13 cellular contexts compared by ENCODE assay signal in genomic region chr10:7354330-7355047, GRCh38. TPM values are rescaled to one million over a fixed set of nuclear protein-coding genes. Genes with fewer than 3 reads are reported as not detected.
A peak's percentile ranks its signal among the peaks of the same experiment; 100 is the strongest.
DNase-seq lines count a peak whose midpoint lies in the region; ATAC-seq and TF ChIP-seq lines count a peak whose summit lies in the region.
"Had no signal": no experiment of that assay in that cellular context is flagged by ENCODE, and none has a peak within 500 bp of the region (broad histone marks: within the 10 kb centered on the region; RNA-seq: fewer than 3 reads in every experiment).

No MANE protein-coding gene starts in this region.

- peak overlapping the region; percentile 78 for H3K27ac ChIP-seq in PC-3 (ENCODE audit: low read length)
- H3K27ac ChIP-seq in CD8-positive, alpha-beta T cell (ENCODE audit: low read depth, low read length) = no peak overlapping the region

- H3K4me3 Mint-ChIP-seq in activated T-cell treated with anti-CD3 and anti-CD28 coated beads, Interleukin-2, amount 50 U/mL, for 4 hours = no peak overlapping the region
- H3K4me3 Mint-ChIP-seq in CD8-positive, alpha-beta T cell = no peak overlapping the region
- H3K4me3 Mint-ChIP-seq: B cell had no signal

- peak overlapping the region; percentile 50 for H3K9ac ChIP-seq in PC-3 (ENCODE audit: low read length)

- no peaks in the 10 kb centered on the region for H3K27me3 ChIP-seq in PC-3 (ENCODE audit: low read length)
- H3K27me3 ChIP-seq in CD8-positive, alpha-beta T cell (ENCODE audit: insufficient read depth, low read length) = no peaks in the 10 kb centered on the region

- H3K79me2 ChIP-seq in PC-3 (ENCODE audit: low read length) = no peaks in the 10 kb centered on the region

- H3K27me3 Mint-ChIP-seq in activated T-cell treated with anti-CD3 and anti-CD28 coated beads, Interleukin-2, amount 50 U/mL, for 4 hours (ENCODE audit: low read depth) = no peaks in the 10 kb centered on the region
- no peaks in the 10 kb centered on the region for H3K27me3 Mint-ChIP-seq in CD8-positive, alpha-beta T cell (ENCODE audit: low read depth)
- H3K27me3 Mint-ChIP-seq: B cell had no signal

- H3K4me1 Mint-ChIP-seq in activated T-cell treated with anti-CD3 and anti-CD28 coated beads, Interleukin-2, amount 50 U/mL, for 4 hours (ENCODE audit: low read depth) = peaks cover 27% of the 10 kb centered on the region
- H3K4me1 Mint-ChIP-seq in CD8-positive, alpha-beta T cell (ENCODE audit: low read depth) = peaks cover 32% of the 10 kb centered on the region
- H3K4me1 Mint-ChIP-seq: B cell had no signal

- H3F3A ChIP-seq in PC-3 (ENCODE audit: low read length, unreplicated experiment) = no peaks in the 10 kb centered on the region

- no peak overlapping the region for H3K27ac Mint-ChIP-seq in CD8-positive, alpha-beta T cell
- H3K27ac Mint-ChIP-seq: B cell had no signal

- H3K4me2 ChIP-seq in PC-3 (ENCODE audit: low read length) = peak overlapping the region; percentile 53

- H3K36me3 ChIP-seq in PC-3 (ENCODE audit: low read depth, low read length) = no peaks in the 10 kb centered on the region
- H3K36me3 ChIP-seq in CD8-positive, alpha-beta T cell (ENCODE audit: insufficient read depth, low read length) = peaks cover 11% of the 10 kb centered on the region

- intact Hi-C loops in PC-3 (cut with micrococcal nuclease) = loop anchor here (1.0 kb wide), 1 partner anchor 20 kb away; no protein-coding TSS in a partner anchor
- intact Hi-C loops in CD8-positive, alpha-beta T cell (cut with DNase I, micrococcal nuclease) = no loop called here

- peaks cover 41% of the 10 kb centered on the region for H3K36me3 Mint-ChIP-seq in activated T-cell treated with anti-CD3 and anti-CD28 coated beads, Interleukin-2, amount 50 U/mL, for 4 hours (ENCODE audit: insufficient read depth)
- H3K36me3 Mint-ChIP-seq in CD8-positive, alpha-beta T cell = peaks cover 69% of the 10 kb centered on the region

- no peaks in the 10 kb centered on the region for H3K9me3 ChIP-seq in PC-3 (ENCODE audit: low read length)
- no peaks in the 10 kb centered on the region for H3K9me3 ChIP-seq in CD8-positive, alpha-beta T cell (ENCODE audit: low read length)

- H3K4me3 ChIP-seq in PC-3 (ENCODE audit: low read length) (no peak overlapping the region), skeletal muscle cell (ENCODE audit: low read depth, low read length) (no peak overlapping the region)
- H3K4me3 ChIP-seq in CD8-positive, alpha-beta T cell (ENCODE audit: low read depth, low read length) = no peak overlapping the region

- peak; percentile 65 to 82 for ATAC-seq in activated T-cell treated with anti-CD3 and anti-CD28 coated beads, Interleukin-2, amount 50 U/mL, for 4 hours
- ATAC-seq in PC-3 (peak; percentile 84), GM19397 (IDR thresholded peaks at IDR 0.05; ENCODE audit: unreplicated experiment) (no peak)
- ATAC-seq in CD8-positive, alpha-beta T cell = no peak

- H3K4me1 ChIP-seq in PC-3 (ENCODE audit: insufficient read depth, low read length) = peaks cover 9% of the 10 kb centered on the region
- H3K4me1 ChIP-seq in CD8-positive, alpha-beta T cell (ENCODE audit: insufficient read depth, low read length) = no peaks in the 10 kb centered on the region

- H3K9me2 ChIP-seq in PC-3 (replicated peaks; ENCODE audit: low read length) = no peaks in the 10 kb centered on the region

- no peak for DNase-seq in activated T-cell treated with anti-CD3 and anti-CD28 coated beads, Interleukin-2, amount 50 U/mL, for 4 hours
- DNase-seq in activated T-cell treated with anti-CD3 and anti-CD28 coated beads, Interleukin-2, amount 50 U/mL, for 1 hour = no peak
- DNase-seq in PC-3 (peak; percentile 92), dermis microvascular lymphatic vessel endothelial cell (ENCODE audit: low read depth in 2 of 2) (peak; percentile 28 to 29), skeletal muscle cell (ENCODE audit: low read depth) (peak; percentile 42), NCI-H748 (lab: John Stamatoyannopoulos, UW; ENCODE audit: unreplicated experiment) (no peak)
- DNase-seq in CD8-positive, alpha-beta T cell = no peak
- DNase-seq: aorta; left cardiac atrium; NCI-H524; stimulated activated CD4-positive, alpha-beta T cell treated with anti-CD3 and anti-CD28 coated beads, Interleukin-4, amount 100 ng/mL, for 24 hours had no signal

- POLR2A ChIA-PET in PC-3 (lab: Charles Lee; ENCODE audit: unreplicated experiment) = no interaction called here
- POLR2A ChIA-PET in CD8-positive, alpha-beta T cell (lab: Charles Lee) = no interaction called here

- no peaks in the 10 kb centered on the region for H4K20me1 ChIP-seq in PC-3 (ENCODE audit: low read length)

- BruUV-seq in PC-3 (replicated peaks; lab: Mats Ljungman, UMichigan) = no TSS peak

- no peak overlapping the region for H2AFZ ChIP-seq in PC-3 (ENCODE audit: low read length)

- peaks cover 5% of the 10 kb centered on the region for H3K9me3 Mint-ChIP-seq in activated T-cell treated with anti-CD3 and anti-CD28 coated beads, Interleukin-2, amount 50 U/mL, for 4 hours
- H3K9me3 Mint-ChIP-seq in CD8-positive, alpha-beta T cell = peaks cover 4% of the 10 kb centered on the region

- CTCF ChIA-PET in PC-3 (lab: Charles Lee) = no interaction called here
- CTCF ChIA-PET in CD8-positive, alpha-beta T cell (lab: Charles Lee) = no interaction called here

- no peak for TF ChIP-seq CTCF in PC-3 (conservative IDR thresholded peaks at IDR 0.05; ENCODE audit: low read depth, low read length)
- TF ChIP-seq CTCF in CD8-positive, alpha-beta T cell (IDR thresholded peaks at IDR 0.05) = no peak

RNA-seq across cellular contexts. Expression of gene SFMBT2, which starts 56.3 kb away (rescaled TPM):
- total RNA-seq in activated T-cell treated with anti-CD3 and anti-CD28 coated beads, Interleukin-2, amount 50 U/mL, for 4 hours = 10 to 100 TPM; 16.4 to 22.0 (median 20.6) TPM
- 1.9 and 2.1 TPM in 2 replicates for total RNA-seq in PC-3 (2014; rRNA removed)
- 0.90 and 1.9 TPM in 2 replicates for total RNA-seq in dermis microvascular lymphatic vessel endothelial cell
- 10 to 100 TPM; 27.5 to 30.3 TPM for total RNA-seq in CD8-positive, alpha-beta T cell

Comparison
In these comparisons a context has a peak if more than half of its experiments do, and no peak if none do; other contexts are left out.
1. ATAC-seq: peak in activated T-cell treated with anti-CD3 and anti-CD28 coated beads, Interleukin-2, amount 50 U/mL, for 4 hours (2 of 2) and PC-3 (single experiment); none in CD8-positive, alpha-beta T cell (single experiment) and GM19397 (single experiment).
2. DNase-seq: peak in PC-3 (single experiment), dermis microvascular lymphatic vessel endothelial cell (2 of 2) and skeletal muscle cell (single experiment); none in activated T-cell treated with anti-CD3 and anti-CD28 coated beads, Interleukin-2, amount 50 U/mL, for 4 hours (single experiment), activated T-cell treated with anti-CD3 and anti-CD28 coated beads, Interleukin-2, amount 50 U/mL, for 1 hour (single experiment), NCI-H748 (single experiment) and CD8-positive, alpha-beta T cell (0 of 7).